9 cellular contexts compared by ENCODE assay signal in genomic region chr16:53945996-53946395, GRCh38.
DNase-seq lines count a peak whose midpoint lies in the region; ATAC-seq and TF ChIP-seq lines count a peak whose summit lies in the region.
"Had no signal": no experiment of that assay in that cellular context is flagged by ENCODE, and none has a peak within 500 bp of the region (broad histone marks: within the 10 kb centered on the region; RNA-seq: fewer than 3 reads in every experiment).

No MANE protein-coding gene starts in this region.

- H3K4me3 ChIP-seq in cardiac muscle cell (no peak overlapping the region), aorta (ENCODE audit: low read length in 2 of 2) (no peak overlapping the region)

- H3K36me3 Mint-ChIP-seq in stimulated activated naive B cell treated with anti-CD40 and anti-IgM and Interleukin-4, amounts not matched to agents 10 μg/mL and 1 μg/mL and 100 μg/mL, for 72 hours, result peaks cover 6 to 8% of the 10 kb centered on the region in 2 donors
- no peaks in the 10 kb centered on the region for H3K36me3 Mint-ChIP-seq in activated CD8-positive, alpha-beta memory T cell treated with anti-CD3 and anti-CD28 coated beads, Interleukin-2, amount 10 ng/mL, durations not matched to agents 7 days and 5 days

- H3K27ac ChIP-seq in C4-2B (no peak overlapping the region), cardiac muscle cell (no peak overlapping the region), aorta (ENCODE audit: low read depth in 1 of 2, low read length in 2 of 2) (no peak overlapping the region)

- H3K4me1 ChIP-seq in cardiac muscle cell (ENCODE audit: low read depth) (peaks cover 20% of the 10 kb centered on the region), aorta (ENCODE audit: control insufficient read depth in 1 of 2, insufficient read depth in 2 of 2, low read length in 2 of 2) (peaks cover 0 to 4% of the 10 kb centered on the region in 2 donors)

- peak; percentile 44 for DNase-seq in H4 (ENCODE audit: low spot score)
- peak; percentile 15 for DNase-seq in SK-N-DZ (ENCODE audit: low spot score)
- DNase-seq in cardiac muscle cell (ENCODE audit: low read depth in 1 of 2, low spot score in 1 of 2), result peak; percentile 65 to 80
- no peak for DNase-seq in stimulated activated naive B cell treated with anti-CD40 and anti-IgM and Interleukin-4, amounts not matched to agents 10 μg/mL and 1 μg/mL and 100 μg/mL, for 72 hours
- DNase-seq in aorta, result no peak
- DNase-seq in activated CD8-positive, alpha-beta memory T cell treated with anti-CD3 and anti-CD28 coated beads, Interleukin-2, amount 10 ng/mL, durations not matched to agents 7 days and 5 days, result no peak

- no peaks in the 10 kb centered on the region for H3K9me3 ChIP-seq in cardiac muscle cell (ENCODE audit: low read depth)
- peaks cover 2% of the 10 kb centered on the region for H3K9me3 ChIP-seq in aorta (ENCODE audit: control insufficient read depth, low read length)

- H3K27ac Mint-ChIP-seq in stimulated activated naive B cell treated with anti-CD40 and anti-IgM and Interleukin-4, amounts not matched to agents 10 μg/mL and 1 μg/mL and 100 μg/mL, for 72 hours, result no peak overlapping the region
- H3K27ac Mint-ChIP-seq in activated CD8-positive, alpha-beta memory T cell treated with anti-CD3 and anti-CD28 coated beads, Interleukin-2, amount 10 ng/mL, durations not matched to agents 7 days and 5 days, result no peak overlapping the region

- H3K36me3 ChIP-seq in cardiac muscle cell, result no peaks in the 10 kb centered on the region
- H3K36me3 ChIP-seq in aorta (ENCODE audit: control insufficient read depth in 1 of 2, insufficient read depth in 2 of 2, low read length in 1 of 2), result no peaks in the 10 kb centered on the region

- CTCF ChIA-PET in activated CD8-positive, alpha-beta memory T cell treated with anti-CD3 and anti-CD28 coated beads, Interleukin-2, amount 10 ng/mL, durations not matched to agents 7 days and 5 days (lab: Charles Lee), result interaction anchor here (0.9 to 1.9 kb wide), 4 partner anchors 10 to 1519 kb away, joined by 3 to 4 read pairs (median 4); no protein-coding TSS in a partner anchor

- TF ChIP-seq CTCF in C4-2B (conservative IDR thresholded peaks at IDR 0.05) (peak; percentile 80), cardiac muscle cell (IDR thresholded peaks at IDR 0.05; ENCODE audit: low read depth, low read length) (peak; percentile 85)

- 76 to 80% methylated on average over 2 of the region's 2 CpGs for WGBS in aorta, 2 donors

- peak; percentile 48 to 54 for ATAC-seq in stimulated activated naive B cell treated with anti-CD40 and anti-IgM and Interleukin-4, amounts not matched to agents 10 μg/mL and 1 μg/mL and 100 μg/mL, for 72 hours (replicated peaks)
- ATAC-seq in GM19023 (IDR thresholded peaks at IDR 0.05; ENCODE audit: unreplicated experiment) (no peak), aorta (ENCODE audit: low FRiP score) (no peak)
- no peak for ATAC-seq in activated CD8-positive, alpha-beta memory T cell treated with anti-CD3 and anti-CD28 coated beads, Interleukin-2, amount 10 ng/mL, durations not matched to agents 7 days and 5 days

- H3K4me3 Mint-ChIP-seq in stimulated activated naive B cell treated with anti-CD40 and anti-IgM and Interleukin-4, amounts not matched to agents 10 μg/mL and 1 μg/mL and 100 μg/mL, for 72 hours, result no peak overlapping the region
- H3K4me3 Mint-ChIP-seq in activated CD8-positive, alpha-beta memory T cell treated with anti-CD3 and anti-CD28 coated beads, Interleukin-2, amount 10 ng/mL, durations not matched to agents 7 days and 5 days, result no peak overlapping the region
- H3K4me3 Mint-ChIP-seq: memory B cell had no signal

- H3K27me3 Mint-ChIP-seq in stimulated activated naive B cell treated with anti-CD40 and anti-IgM and Interleukin-4, amounts not matched to agents 10 μg/mL and 1 μg/mL and 100 μg/mL, for 72 hours, result no peaks in the 10 kb centered on the region
- no peaks in the 10 kb centered on the region for H3K27me3 Mint-ChIP-seq in activated CD8-positive, alpha-beta memory T cell treated with anti-CD3 and anti-CD28 coated beads, Interleukin-2, amount 10 ng/mL, durations not matched to agents 7 days and 5 days
- H3K27me3 Mint-ChIP-seq: memory B cell had no signal

- H3K4me1 Mint-ChIP-seq in stimulated activated naive B cell treated with anti-CD40 and anti-IgM and Interleukin-4, amounts not matched to agents 10 μg/mL and 1 μg/mL and 100 μg/mL, for 72 hours, result peaks cover 6 to 15% of the 10 kb centered on the region in 2 donors
- peaks cover 5% of the 10 kb centered on the region for H3K4me1 Mint-ChIP-seq in activated CD8-positive, alpha-beta memory T cell treated with anti-CD3 and anti-CD28 coated beads, Interleukin-2, amount 10 ng/mL, durations not matched to agents 7 days and 5 days

- H3K9me3 Mint-ChIP-seq in stimulated activated naive B cell treated with anti-CD40 and anti-IgM and Interleukin-4, amounts not matched to agents 10 μg/mL and 1 μg/mL and 100 μg/mL, for 72 hours, result no peaks in the 10 kb centered on the region
- H3K9me3 Mint-ChIP-seq in activated CD8-positive, alpha-beta memory T cell treated with anti-CD3 and anti-CD28 coated beads, Interleukin-2, amount 10 ng/mL, durations not matched to agents 7 days and 5 days (ENCODE audit: low read depth), result no peaks in the 10 kb centered on the region
- H3K9me3 Mint-ChIP-seq: memory B cell had no signal

- H3K27me3 ChIP-seq in cardiac muscle cell (no peaks in the 10 kb centered on the region), aorta (ENCODE audit: control insufficient read depth in 1 of 2, insufficient read depth in 2 of 2, low read length in 1 of 2) (no peaks in the 10 kb centered on the region)

- intact Hi-C loops in aorta (cut with DNase I), result no loop called here

Comparison
In these comparisons a context has a peak if more than half of its experiments do, and no peak if none do; other contexts are left out.
1. DNase-seq: peak in H4 (single experiment), SK-N-DZ (single experiment) and cardiac muscle cell (2 of 2); none in stimulated activated naive B cell treated with anti-CD40 and anti-IgM and Interleukin-4, amounts not matched to agents 10 μg/mL and 1 μg/mL and 100 μg/mL, for 72 hours (single experiment), aorta (0 of 2) and activated CD8-positive, alpha-beta memory T cell treated with anti-CD3 and anti-CD28 coated beads, Interleukin-2, amount 10 ng/mL, durations not matched to agents 7 days and 5 days (single experiment).
2. ATAC-seq: peak in stimulated activated naive B cell treated with anti-CD40 and anti-IgM and Interleukin-4, amounts not matched to agents 10 μg/mL and 1 μg/mL and 100 μg/mL, for 72 hours (2 of 2); none in GM19023 (single experiment), aorta (single experiment) and activated CD8-positive, alpha-beta memory T cell treated with anti-CD3 and anti-CD28 coated beads, Interleukin-2, amount 10 ng/mL, durations not matched to agents 7 days and 5 days (single experiment).